ENCODE assay signal across 8 cellular contexts in genomic region chr4:102868782-102869568, GRCh38. TPM values are rescaled to one million over a fixed set of nuclear protein-coding genes. Genes with fewer than 3 reads are reported as not detected.
DNase-seq lines count a peak whose midpoint lies in the region; ATAC-seq and TF ChIP-seq lines count a peak whose summit lies in the region.

CISD2 (plus strand) TSS chr4:102868992; CDS start chr4:102869085, 93 bp downstream.

- TF ChIP-seq CTCF in heart right ventricle (IDR thresholded peaks at IDR 0.05) (peak in 1 of 9 donors; percentile 8), upper lobe of left lung (IDR thresholded peaks at IDR 0.05) (peak in 4 of 6 experiments; percentile 33 to 60 (median 46))

- H3K27me3 ChIP-seq in heart right ventricle (no peaks in the 10 kb centered on the region), upper lobe of left lung (no peaks in the 10 kb centered on the region)

- H3K4me3 ChIP-seq in heart right ventricle (peak within 1 kb of the TSS; percentile 49 to 82 (median 71)), upper lobe of left lung (peak within 1 kb of the TSS; percentile 59 to 93 (median 72))

- WGBS in heart right ventricle, 2 donors: 0% methylated on average over 69 to 71 of the region's 71 CpGs
- WGBS in upper lobe of left lung, 2 donors: 0 to 1% methylated on average over 24 to 57 of the region's 71 CpGs

- peak in 1 of 4 donors; percentile 7 for TF ChIP-seq EP300 in upper lobe of left lung (IDR thresholded peaks at IDR 0.05)

- H3K36me3 ChIP-seq in heart right ventricle: no peaks in the 10 kb centered on the region
- H3K36me3 ChIP-seq in upper lobe of left lung: no peaks in the 10 kb centered on the region

- DNase-seq in NCI-H1694 (lab: John Stamatoyannopoulos, UW) (peak; percentile 74), amniotic epithelial cell (ENCODE audit: low read depth) (peak; percentile 84), heart right ventricle (peak; percentile 91 to 93), posterior vena cava (ENCODE audit: low spot score) (peak; percentile 98), upper lobe of left lung (peak; percentile 95 to 99)

- peak; percentile 85 for ATAC-seq in GM18498 (IDR thresholded peaks at IDR 0.05; ENCODE audit: unreplicated experiment)
- peak; percentile 86 for ATAC-seq in HG02885 (IDR thresholded peaks at IDR 0.05; ENCODE audit: poor library complexity, unreplicated experiment)
- ATAC-seq in heart right ventricle: peak; percentile 97 to 100 (median 97)
- ATAC-seq in upper lobe of left lung (ENCODE audit: low FRiP score in 2 of 2): peak; percentile 97 to 99

- H3K9me3 ChIP-seq in heart right ventricle (no peaks in the 10 kb centered on the region), upper lobe of left lung (no peaks in the 10 kb centered on the region)

- H3K4me1 ChIP-seq in heart right ventricle (peaks cover 0 to 49% (median 19%) of the 10 kb centered on the region in 9 donors), upper lobe of left lung (peaks cover 14 to 24% (median 19%) of the 10 kb centered on the region in 4 donors)

- intact Hi-C loops in T-helper 1 cell treated with Interleukin-12 subunit alpha and Interleukin-12 subunit beta and Interleukin-4 antibody, amounts not matched to agents 30 ng/mL and 1 ng/mL, for 36 hours (cut with micrococcal nuclease): loop anchor here (1.0 to 5.0 kb wide), 16 partner anchors 10 to 1522 kb away; partner anchors contain the start of genes BDH2, CENPE, PPP3CA and SLC39A8
- intact Hi-C loops in heart right ventricle (cut with DNase I): loop anchor here in 9 of 10 donors (1.0 to 10.0 kb wide), 10 partner anchors 37 to 364 kb away; partner anchors contain the start of genes UBE2D3 (in 6 of the 9), SLC9B1 (in 4 of the 9), MANBA (in 1 of the 9) and NFKB1 (in 1 of the 9)
- intact Hi-C loops in posterior vena cava (cut with DNase I): loop anchor here in 1 of 2 donors (5.0 kb wide), 1 partner anchor 42 kb away; the partner anchor contains the start of gene UBE2D3

- H3K27ac ChIP-seq in heart right ventricle (peak within 1 kb of the TSS; percentile 82 to 97 (median 92)), upper lobe of left lung (peak within 1 kb of the TSS; percentile 94 to 97 (median 95))

- peak in 3 of 4 donors; percentile 75 to 92 (median 85) for TF ChIP-seq POLR2A in upper lobe of left lung (IDR thresholded peaks at IDR 0.05)

RNA-seq across cellular contexts. Expression of gene CISD2, which starts in this region (rescaled TPM):
- 44.2 and 45.5 TPM in 2 replicates for total RNA-seq in T-helper 1 cell treated with Interleukin-12 subunit alpha and Interleukin-12 subunit beta and Interleukin-4 antibody, amounts not matched to agents 30 ng/mL and 1 ng/mL, for 36 hours
- total RNA-seq in heart right ventricle (10 to 100 TPM; 12.1 to 22.1 (median 16.9) TPM), posterior vena cava (10 to 100 TPM; 15.3 to 22.5 TPM), upper lobe of left lung (10 to 100 TPM in 4 of 6 donors, 1 to 10 TPM in 2; 1.3 to 30.3 (median 18.3) TPM)
- 10 to 100 TPM; 11.0 to 31.0 TPM for polyA plus RNA-seq in heart right ventricle

Comparison
In these comparisons a context has a peak if more than half of its experiments do, and no peak if none do; other contexts are left out.
1. Peak in every context shown above with its lines: DNase-seq, ATAC-seq, H3K4me3 ChIP-seq and H3K27ac ChIP-seq.